Comparison of ENCODE assay signal across 2 cellular contexts in the genomic region with DNA sequence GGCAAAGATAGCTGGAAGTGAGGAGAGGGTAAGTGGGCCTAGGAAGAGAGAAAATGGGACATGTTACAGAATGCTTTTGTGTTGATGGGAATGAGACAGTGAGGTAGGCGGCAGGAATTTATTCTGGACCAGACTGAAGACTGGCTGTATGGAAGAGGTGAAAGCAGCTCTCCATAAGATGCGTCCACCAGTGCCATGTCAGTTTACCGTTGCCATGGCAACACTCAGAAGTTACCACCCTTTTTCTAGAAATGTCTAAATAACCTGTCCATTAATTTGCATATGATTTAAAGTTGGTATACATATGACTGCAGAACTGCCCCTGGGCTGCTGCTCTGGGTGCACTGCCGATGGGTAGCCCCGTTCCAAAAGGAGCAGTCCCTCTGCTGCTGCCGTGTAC.
TF ChIP-seq lines count a peak whose summit lies in the region.

No MANE protein-coding gene starts in this region.

TF ChIP-seq in SK-N-SH, 30 proteins besides CTCF, POLR2A, EP300 and RAD21 (continued from another document):
- TF ChIP-seq, protein P1, sequence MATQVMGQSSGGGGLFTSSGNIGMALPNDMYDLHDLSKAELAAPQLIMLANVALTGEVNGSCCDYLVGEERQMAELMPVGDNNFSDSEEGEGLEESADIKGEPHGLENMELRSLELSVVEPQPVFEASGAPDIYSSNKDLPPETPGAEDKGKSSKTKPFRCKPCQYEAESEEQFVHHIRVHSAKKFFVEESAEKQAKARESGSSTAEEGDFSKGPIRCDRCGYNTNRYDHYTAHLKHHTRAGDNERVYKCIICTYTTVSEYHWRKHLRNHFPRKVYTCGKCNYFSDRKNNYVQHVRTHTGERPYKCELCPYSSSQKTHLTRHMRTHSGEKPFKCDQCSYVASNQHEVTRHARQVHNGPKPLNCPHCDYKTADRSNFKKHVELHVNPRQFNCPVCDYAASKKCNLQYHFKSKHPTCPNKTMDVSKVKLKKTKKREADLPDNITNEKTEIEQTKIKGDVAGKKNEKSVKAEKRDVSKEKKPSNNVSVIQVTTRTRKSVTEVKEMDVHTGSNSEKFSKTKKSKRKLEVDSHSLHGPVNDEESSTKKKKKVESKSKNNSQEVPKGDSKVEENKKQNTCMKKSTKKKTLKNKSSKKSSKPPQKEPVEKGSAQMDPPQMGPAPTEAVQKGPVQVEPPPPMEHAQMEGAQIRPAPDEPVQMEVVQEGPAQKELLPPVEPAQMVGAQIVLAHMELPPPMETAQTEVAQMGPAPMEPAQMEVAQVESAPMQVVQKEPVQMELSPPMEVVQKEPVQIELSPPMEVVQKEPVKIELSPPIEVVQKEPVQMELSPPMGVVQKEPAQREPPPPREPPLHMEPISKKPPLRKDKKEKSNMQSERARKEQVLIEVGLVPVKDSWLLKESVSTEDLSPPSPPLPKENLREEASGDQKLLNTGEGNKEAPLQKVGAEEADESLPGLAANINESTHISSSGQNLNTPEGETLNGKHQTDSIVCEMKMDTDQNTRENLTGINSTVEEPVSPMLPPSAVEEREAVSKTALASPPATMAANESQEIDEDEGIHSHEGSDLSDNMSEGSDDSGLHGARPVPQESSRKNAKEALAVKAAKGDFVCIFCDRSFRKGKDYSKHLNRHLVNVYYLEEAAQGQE (IDR thresholded peaks at IDR 0.05; ENCODE audit: low read depth, low read length) = no peak
- TF ChIP-seq YY1 (IDR thresholded peaks at IDR 0.05; ENCODE audit: low read depth) (no peak), POLR2AphosphoS5 (IDR thresholded peaks at IDR 0.05; ENCODE audit: low read depth, low read length) (no peak), RCOR1 (IDR thresholded peaks at IDR 0.05; ENCODE audit: low read length) (no peak), RXRA (IDR thresholded peaks at IDR 0.05; ENCODE audit: borderline replicate concordance, low read depth) (no peak), FOXM1 (IDR thresholded peaks at IDR 0.05; ENCODE audit: low read depth) (no peak), GABPA (IDR thresholded peaks at IDR 0.05; ENCODE audit: low read depth) (no peak), MXI1 (IDR thresholded peaks at IDR 0.05; ENCODE audit: low read depth, low read length) (no peak)

TF ChIP-seq in K562, 482 proteins besides CTCF, POLR2A, EP300 and RAD21 (continued from another document):
- TF ChIP-seq, protein P2, sequence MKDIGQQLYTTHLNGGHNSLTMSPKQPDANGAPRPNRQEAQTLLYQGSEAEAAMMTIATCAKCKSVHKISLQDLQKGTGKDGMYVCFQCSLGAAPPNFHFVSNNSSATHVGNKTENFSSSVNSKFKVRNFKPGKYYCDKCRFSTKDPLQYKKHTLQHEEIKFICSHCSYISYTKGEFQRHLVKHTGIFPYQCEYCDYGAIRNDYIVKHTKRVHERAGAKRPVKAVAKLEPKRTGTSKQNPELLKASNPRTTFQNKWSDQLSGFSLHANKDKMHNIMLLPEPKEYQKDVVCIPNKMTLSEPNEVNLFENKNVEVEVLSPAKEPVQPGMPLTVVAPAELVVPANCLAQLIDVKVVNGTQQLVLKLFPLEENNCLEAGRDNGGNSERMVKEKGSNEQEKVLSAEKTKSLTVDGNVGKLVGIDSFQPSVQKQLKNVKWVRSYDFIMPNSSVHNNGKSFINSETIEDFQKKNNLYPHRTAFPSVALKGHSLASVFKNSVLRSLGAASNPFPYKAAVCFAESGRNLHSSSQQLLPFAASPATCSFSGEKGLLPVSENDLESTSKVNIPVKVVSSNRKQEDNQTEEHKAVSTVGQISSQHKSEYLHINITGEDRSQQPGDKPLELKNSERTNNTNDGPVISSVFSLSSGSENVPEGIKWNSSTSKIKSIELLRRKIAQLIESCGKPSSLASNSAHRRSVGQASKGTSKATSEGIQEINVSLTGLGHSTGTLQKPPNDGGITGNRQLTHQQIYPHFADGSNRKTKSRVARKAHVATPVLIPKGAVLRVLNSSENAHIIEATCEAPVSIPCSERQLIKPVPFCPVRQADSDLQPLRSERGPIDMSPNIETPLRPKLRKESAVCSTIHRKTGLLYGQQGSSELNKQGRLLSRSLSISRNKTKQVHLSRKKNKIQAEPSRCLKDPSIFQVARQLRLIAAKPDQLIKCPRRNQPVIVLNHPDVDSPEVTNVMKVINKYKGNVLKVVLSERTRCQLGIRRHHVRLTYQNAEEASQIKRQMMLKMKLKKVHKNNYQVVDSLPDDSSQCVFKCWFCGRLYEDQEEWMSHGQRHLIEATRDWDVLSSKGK (CRISPR knock-in tag; IDR thresholded peaks at IDR 0.05) = no peak
- TF ChIP-seq ZNF197 (CRISPR knock-in tag; IDR thresholded peaks at IDR 0.05; ENCODE audit: low read depth) (no peak), YY1 (IDR thresholded peaks at IDR 0.05; ENCODE audit: borderline replicate concordance in 1 of 3, control insufficient read depth in 1 of 3, extremely low read depth in 1 of 3, insufficient read depth in 3 of 3, insufficient read length in 1 of 3, insufficient replicate concordance in 2 of 3, low read depth in 1 of 3, low read length in 2 of 3) (no peak), ZNF444 (CRISPR knock-in tag; IDR thresholded peaks at IDR 0.05) (no peak), SIN3B (IDR thresholded peaks at IDR 0.05; ENCODE audit: low read depth) (no peak), GTF2E2 (tag; IDR thresholded peaks at IDR 0.05) (no peak)
- TF ChIP-seq, protein P3, sequence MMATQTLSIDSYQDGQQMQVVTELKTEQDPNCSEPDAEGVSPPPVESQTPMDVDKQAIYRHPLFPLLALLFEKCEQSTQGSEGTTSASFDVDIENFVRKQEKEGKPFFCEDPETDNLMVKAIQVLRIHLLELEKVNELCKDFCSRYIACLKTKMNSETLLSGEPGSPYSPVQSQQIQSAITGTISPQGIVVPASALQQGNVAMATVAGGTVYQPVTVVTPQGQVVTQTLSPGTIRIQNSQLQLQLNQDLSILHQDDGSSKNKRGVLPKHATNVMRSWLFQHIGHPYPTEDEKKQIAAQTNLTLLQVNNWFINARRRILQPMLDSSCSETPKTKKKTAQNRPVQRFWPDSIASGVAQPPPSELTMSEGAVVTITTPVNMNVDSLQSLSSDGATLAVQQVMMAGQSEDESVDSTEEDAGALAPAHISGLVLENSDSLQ (IDR thresholded peaks at IDR 0.05) = peak; percentile 47; the same call in 1 of the 2 replicates
- TF ChIP-seq, protein P4, sequence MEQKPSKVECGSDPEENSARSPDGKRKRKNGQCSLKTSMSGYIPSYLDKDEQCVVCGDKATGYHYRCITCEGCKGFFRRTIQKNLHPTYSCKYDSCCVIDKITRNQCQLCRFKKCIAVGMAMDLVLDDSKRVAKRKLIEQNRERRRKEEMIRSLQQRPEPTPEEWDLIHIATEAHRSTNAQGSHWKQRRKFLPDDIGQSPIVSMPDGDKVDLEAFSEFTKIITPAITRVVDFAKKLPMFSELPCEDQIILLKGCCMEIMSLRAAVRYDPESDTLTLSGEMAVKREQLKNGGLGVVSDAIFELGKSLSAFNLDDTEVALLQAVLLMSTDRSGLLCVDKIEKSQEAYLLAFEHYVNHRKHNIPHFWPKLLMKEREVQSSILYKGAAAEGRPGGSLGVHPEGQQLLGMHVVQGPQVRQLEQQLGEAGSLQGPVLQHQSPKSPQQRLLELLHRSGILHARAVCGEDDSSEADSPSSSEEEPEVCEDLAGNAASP (IDR thresholded peaks at IDR 0.05) = no peak
- TF ChIP-seq, protein P5, sequence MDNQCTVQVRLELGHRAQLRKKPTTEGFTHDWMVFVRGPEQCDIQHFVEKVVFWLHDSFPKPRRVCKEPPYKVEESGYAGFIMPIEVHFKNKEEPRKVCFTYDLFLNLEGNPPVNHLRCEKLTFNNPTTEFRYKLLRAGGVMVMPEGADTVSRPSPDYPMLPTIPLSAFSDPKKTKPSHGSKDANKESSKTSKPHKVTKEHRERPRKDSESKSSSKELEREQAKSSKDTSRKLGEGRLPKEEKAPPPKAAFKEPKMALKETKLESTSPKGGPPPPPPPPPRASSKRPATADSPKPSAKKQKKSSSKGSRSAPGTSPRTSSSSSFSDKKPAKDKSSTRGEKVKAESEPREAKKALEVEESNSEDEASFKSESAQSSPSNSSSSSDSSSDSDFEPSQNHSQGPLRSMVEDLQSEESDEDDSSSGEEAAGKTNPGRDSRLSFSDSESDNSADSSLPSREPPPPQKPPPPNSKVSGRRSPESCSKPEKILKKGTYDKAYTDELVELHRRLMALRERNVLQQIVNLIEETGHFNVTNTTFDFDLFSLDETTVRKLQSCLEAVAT (IDR thresholded peaks at IDR 0.05) = no peak
